14 cellular contexts compared by ENCODE assay signal in the genomic region with DNA sequence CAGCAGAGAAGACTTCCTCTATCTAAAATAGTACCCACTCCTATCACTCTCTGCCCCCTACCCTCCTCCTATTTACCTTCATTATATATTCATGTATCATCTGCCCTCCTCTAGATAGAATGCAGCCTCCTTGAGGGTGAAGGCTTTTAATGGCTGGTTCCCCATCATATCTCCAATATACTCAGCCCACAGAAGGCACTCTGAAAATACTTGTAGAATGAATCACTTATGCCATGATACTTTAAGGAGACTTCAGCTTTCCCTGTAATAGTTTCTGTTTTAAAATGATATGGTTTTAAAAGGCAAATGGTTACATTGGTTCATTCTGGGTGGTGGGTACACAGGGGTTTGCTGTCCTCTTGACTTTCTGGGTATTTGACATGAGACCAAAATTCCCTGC. TPM values are rescaled to one million over a fixed set of nuclear protein-coding genes. Genes with fewer than 3 reads are reported as not detected.
DNase-seq lines count a peak whose midpoint lies in the region; ATAC-seq and TF ChIP-seq lines count a peak whose summit lies in the region.
"Had no signal": no experiment of that assay in that cellular context is flagged by ENCODE, and none has a peak within 500 bp of the region (broad histone marks: within the 10 kb centered on the region; RNA-seq: fewer than 3 reads in every experiment).

No MANE protein-coding gene starts in this region.

- H3K9me3 ChIP-seq in IMR-90 (ENCODE audit: control insufficient read depth, insufficient read depth, low read length), result no peaks in the 10 kb centered on the region
- no peaks in the 10 kb centered on the region for H3K9me3 ChIP-seq in PC-9 (ENCODE audit: insufficient read depth, low read depth)

- H2AFZ ChIP-seq in IMR-90 (replicated peaks; ENCODE audit: low read length, poor library complexity) (no peak overlapping the region), PC-9 (no peak overlapping the region)

- H3K4me1 ChIP-seq in IMR-90 (ENCODE audit: control insufficient read depth, insufficient read depth, low read length) (no peaks in the 10 kb centered on the region), foreskin keratinocyte (no peaks in the 10 kb centered on the region), PC-9 (replicated peaks; ENCODE audit: insufficient read depth) (no peaks in the 10 kb centered on the region)

- TF ChIP-seq CTCF in IMR-90 (conservative IDR thresholded peaks at IDR 0.05; ENCODE audit: low read depth, low read length), result no peak
- no peak for TF ChIP-seq CTCF in foreskin keratinocyte (conservative IDR thresholded peaks at IDR 0.05)
- TF ChIP-seq CTCF in PC-9 (conservative IDR thresholded peaks at IDR 0.05), result no peak

- H3K79me1 ChIP-seq in IMR-90 (ENCODE audit: low read depth in 1 of 2, low read length in 2 of 2), result no peaks in the 10 kb centered on the region

- no peak overlapping the region for H2AK9ac ChIP-seq in IMR-90 (replicated peaks; ENCODE audit: low read depth, low read length, poor library complexity)

- TF ChIP-seq POLR2A in IMR-90 (IDR thresholded peaks at IDR 0.05; ENCODE audit: low read depth, low read length), result no peak

- H3F3A ChIP-seq in PC-9 (ENCODE audit: insufficient read depth, low read depth), result no peaks in the 10 kb centered on the region

- no peak overlapping the region for H2BK120ac ChIP-seq in IMR-90 (ENCODE audit: low read depth, low read length)

- H3K9me2 ChIP-seq in PC-9 (ENCODE audit: insufficient read depth), result no peaks in the 10 kb centered on the region

- H3K4me2 ChIP-seq in IMR-90 (ENCODE audit: low read depth, low read length) (no peak overlapping the region), PC-9 (no peak overlapping the region)

- CTCF ChIA-PET in IMR-90 (lab: Yijun Ruan, JAX) (no interaction called here), PC-9 (lab: Charles Lee) (no interaction called here)

- POLR2A ChIA-PET in IMR-90 (lab: Charles Lee; ENCODE audit: unreplicated experiment) (no interaction called here), PC-9 (lab: Charles Lee; ENCODE audit: unreplicated experiment) (no interaction called here)

- no peak overlapping the region for H3K18ac ChIP-seq in IMR-90 (ENCODE audit: low read depth, low read length)

- no peak overlapping the region for H3K56ac ChIP-seq in IMR-90 (ENCODE audit: extremely low read depth, insufficient read depth, low read length)

- H3K27me3 ChIP-seq in IMR-90 (ENCODE audit: control insufficient read depth, insufficient read depth, low read length) (no peaks in the 10 kb centered on the region), foreskin keratinocyte (no peaks in the 10 kb centered on the region), PC-9 (ENCODE audit: insufficient read depth, low read depth) (no peaks in the 10 kb centered on the region)

- H2BK20ac ChIP-seq in IMR-90 (ENCODE audit: low read depth, low read length), result no peak overlapping the region

- no peaks in the 10 kb centered on the region for H3K9me1 ChIP-seq in IMR-90 (ENCODE audit: insufficient read depth, low read length)

- no peak overlapping the region for H3K27ac ChIP-seq in IMR-90 (ENCODE audit: insufficient read depth, low read length)
- no peak overlapping the region for H3K27ac ChIP-seq in foreskin keratinocyte
- no peak overlapping the region for H3K27ac ChIP-seq in PC-9

- H3K4me3 ChIP-seq in IMR-90 (ENCODE audit: insufficient read depth, low read depth, low read length), result no peak overlapping the region
- H3K4me3 ChIP-seq in PC-9, result no peak overlapping the region

- no peak overlapping the region for H2AK5ac ChIP-seq in IMR-90 (ENCODE audit: low read depth, low read length)

- H4K91ac ChIP-seq in IMR-90 (ENCODE audit: insufficient read depth, low read depth, low read length), result no peak overlapping the region

- H3K9ac ChIP-seq in IMR-90 (ENCODE audit: low read depth, low read length), result no peak overlapping the region

- no peak overlapping the region for H3K23ac ChIP-seq in IMR-90 (ENCODE audit: low read depth, low read length)

- no peak overlapping the region for H3K14ac ChIP-seq in IMR-90 (replicated peaks; ENCODE audit: low read depth, low read length)

- TF ChIP-seq RAD21 in IMR-90 (IDR thresholded peaks at IDR 0.05; ENCODE audit: low read length), result no peak

- no TSS peak for BruUV-seq in IMR-90 (replicated peaks; lab: Mats Ljungman, UMichigan)
- BruUV-seq in PC-9 (replicated peaks; lab: Mats Ljungman, UMichigan), result no TSS peak

- in situ Hi-C loops in IMR-90 (cut with MboI; ENCODE audit: low sequenced_read_pairs), result no loop called here

- ATAC-seq in IMR-90 (ENCODE audit: low read depth) (peak; percentile 90), foreskin keratinocyte (peak; percentile 30), HG02759 (IDR thresholded peaks at IDR 0.05; ENCODE audit: unreplicated experiment) (no peak)
- ATAC-seq: CD8-positive, alpha-beta T cell had no signal

- no peak overlapping the region for H2BK5ac ChIP-seq in IMR-90 (ENCODE audit: low read depth, low read length, poor library complexity, severe bottlenecking)

- intact Hi-C loops in IMR-90 (cut with micrococcal nuclease), result no loop called here
- intact Hi-C loops in PC-9 (cut with micrococcal nuclease; ENCODE audit: unreplicated experiment), result no loop called here

- DNase-seq in AG20443 (ENCODE audit: low spot score) (peak; percentile 21), IMR-90 (peak; percentile 4), foreskin keratinocyte (no peak), renal cortical epithelial cell (ENCODE audit: low read depth) (peak; percentile 43), NCI-H1436 (lab: John Stamatoyannopoulos, UW) (no peak), PC-9 (no peak)
- DNase-seq: CD8-positive, alpha-beta T cell; DND-41; Kasumi-1; NCI-H1930; NCI-H69; SIG-M5 had no signal

- H4K8ac ChIP-seq in IMR-90 (ENCODE audit: low read depth in 2 of 2, low read length in 2 of 2), result no peak overlapping the region

- dilution Hi-C loops in IMR-90 (cut with HindIII; ENCODE audit: low sequenced_read_pairs, unreplicated experiment), result no loop called here

- no peak overlapping the region for H4K5ac ChIP-seq in IMR-90 (ENCODE audit: low read depth, low read length)

- H4K20me1 ChIP-seq in IMR-90 (ENCODE audit: insufficient read depth, low read length), result no peaks in the 10 kb centered on the region
- H4K20me1 ChIP-seq in PC-9 (ENCODE audit: insufficient read depth), result no peaks in the 10 kb centered on the region

- H3K79me2 ChIP-seq in PC-9 (ENCODE audit: low read depth), result no peaks in the 10 kb centered on the region

- no peak overlapping the region for H2BK15ac ChIP-seq in IMR-90 (ENCODE audit: low read depth, low read length)

- no peak overlapping the region for H3K4ac ChIP-seq in IMR-90 (ENCODE audit: low read depth, low read length)

- no peaks in the 10 kb centered on the region for H3K36me3 ChIP-seq in IMR-90 (ENCODE audit: control insufficient read depth, insufficient read depth, low read length)
- H3K36me3 ChIP-seq in PC-9 (ENCODE audit: low read depth), result no peaks in the 10 kb centered on the region

TF ChIP-seq in IMR-90, 13 proteins besides CTCF, POLR2A, EP300 and RAD21:
- TF ChIP-seq RFX5 (IDR thresholded peaks at IDR 0.05; ENCODE audit: low read depth, low read length) (no peak), FOS (IDR thresholded peaks at IDR 0.05; ENCODE audit: low read depth, low read length) (no peak), BHLHE40 (IDR thresholded peaks at IDR 0.05; ENCODE audit: low read depth, low read length) (no peak), CEBPB (IDR thresholded peaks at IDR 0.05; ENCODE audit: low read depth, low read length) (no peak), ELK1 (IDR thresholded peaks at IDR 0.05; ENCODE audit: borderline replicate concordance, low read depth, low read length) (no peak), NFE2L2 (IDR thresholded peaks at IDR 0.05; ENCODE audit: low read depth, low read length) (no peak), MAFK (IDR thresholded peaks at IDR 0.05; ENCODE audit: low read depth, low read length) (no peak), CHD1 (IDR thresholded peaks at IDR 0.05; ENCODE audit: low read depth, low read length) (no peak), MXI1 (IDR thresholded peaks at IDR 0.05; ENCODE audit: borderline replicate concordance, low read depth, low read length) (no peak), USF2 (IDR thresholded peaks at IDR 0.05; ENCODE audit: low read depth, low read length) (no peak)

RNA-seq across cellular contexts. Expression of gene GFRA1, which starts 25.3 kb away (rescaled TPM):
- total RNA-seq in IMR-90 (2012; rRNA removed), result 8.6 and 9.1 TPM in 2 replicates
- polyA plus RNA-seq in IMR-90 (2012; rRNA removed), result 9.3 and 9.5 TPM in 2 replicates
- polyA plus RNA-seq in IMR-90 (2012; cell fraction: cytosol; rRNA removed), result 4.5 and 9.8 TPM in 2 replicates
- polyA plus RNA-seq in IMR-90 (2012; cell fraction: nucleus; rRNA removed; ENCODE audit: low replicate concordance), result 4.5 and 6.1 TPM in 2 replicates
- total RNA-seq in foreskin keratinocyte, result 0.03 TPM in 1 of 2 replicates, not detected in the other
- not detected in 2 replicates for polyA plus RNA-seq in foreskin keratinocyte
- 112 and 135 TPM in 2 replicates for total RNA-seq in renal cortical epithelial cell
- 0.05 and 0.11 TPM in 2 replicates for total RNA-seq in PC-9 (2021)
- total RNA-seq: CD8-positive, alpha-beta T cell had no signal
- polyA plus RNA-seq: IgD-negative memory B cell had no signal

Comparison
In these comparisons a context has a peak if more than half of its experiments do, and no peak if none do; other contexts are left out.
1. DNase-seq: peak in AG20443 (single experiment), IMR-90 (single experiment) and renal cortical epithelial cell (single experiment); none in foreskin keratinocyte (0 of 2), NCI-H1436 (single experiment) and PC-9 (0 of 2).
2. RNA of gene GFRA1, which starts 25.3 kb away (total RNA-seq): 112 to 135 TPM in renal cortical epithelial cell; 8.6 to 9.1 TPM in IMR-90, 0.05 to 0.11 TPM in PC-9 and 0.03 TPM in foreskin keratinocyte; every median in the first group is over 10 times any median in the second.